Comparison of ENCODE assay signal across 8 cellular contexts in the genomic region with DNA sequence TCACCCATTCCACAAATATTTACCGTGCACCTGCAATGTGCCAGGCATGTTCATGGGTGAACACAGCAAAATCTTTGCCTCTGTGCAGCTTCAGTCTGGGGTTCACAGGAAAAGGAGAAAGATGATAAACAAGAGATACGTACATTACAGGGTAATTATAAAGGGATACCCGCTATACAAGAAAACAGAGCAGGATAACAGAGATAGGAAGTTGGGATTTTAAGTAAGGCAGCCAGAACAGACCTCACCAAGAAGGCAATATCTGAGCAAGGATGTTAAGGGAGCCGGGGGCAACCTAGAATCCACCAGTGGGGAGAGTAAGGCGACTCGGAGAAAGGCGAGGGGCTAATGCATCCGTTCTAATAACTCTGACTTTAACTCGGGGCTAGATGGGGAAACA. TPM values are rescaled to one million over a fixed set of nuclear protein-coding genes. Genes with fewer than 3 reads are reported as not detected.
DNase-seq lines count a peak whose midpoint lies in the region; ATAC-seq and TF ChIP-seq lines count a peak whose summit lies in the region.

No MANE protein-coding gene starts in this region.

- H3K4me2 ChIP-seq in GM23338 = peak overlapping the region; percentile 85

- peaks cover 31% of the 10 kb centered on the region for H3K4me1 Mint-ChIP-seq in GM23338

- TF ChIP-seq POLR2A in esophagus squamous epithelium (IDR thresholded peaks at IDR 0.05) = no peak
- no peak for TF ChIP-seq POLR2A in sigmoid colon (IDR thresholded peaks at IDR 0.05)

- WGBS in esophagus squamous epithelium, 2 donors = 1 to 5% methylated on average over 9 of the region's 9 CpGs
- WGBS in sigmoid colon, 2 donors = 2 to 6% methylated on average over 9 of the region's 9 CpGs

- no peak for ATAC-seq in GM23338

- H3K4me1 ChIP-seq in BE2C = peaks cover 2% of the 10 kb centered on the region; the same call in 1 of the 2 replicates
- H3K4me1 ChIP-seq in GM23338 (ENCODE audit: insufficient read depth) = peaks cover 25% of the 10 kb centered on the region
- H3K4me1 ChIP-seq in esophagus squamous epithelium = peaks cover 14 to 54% (median 17%) of the 10 kb centered on the region in 3 donors
- peaks cover 0 to 42% (median 29%) of the 10 kb centered on the region in 4 donors for H3K4me1 ChIP-seq in sigmoid colon

- peak overlapping the region; percentile 92 for H3K4me3 Mint-ChIP-seq in GM23338

- peaks cover 15% of the 10 kb centered on the region for H3K36me3 Mint-ChIP-seq in GM23338 (ENCODE audit: low read depth)

- H3K27ac ChIP-seq in GM23338 (ENCODE audit: low read depth) = no peak overlapping the region
- H3K27ac ChIP-seq in SK-N-MC = no peak overlapping the region
- H3K27ac ChIP-seq in esophagus squamous epithelium = peak overlapping the region; percentile 98 to 100 (median 98)
- peak overlapping the region; percentile 85 to 100 (median 99) for H3K27ac ChIP-seq in sigmoid colon

- H3K27me3 Mint-ChIP-seq in GM23338 (ENCODE audit: insufficient read depth, low read depth, poor library complexity) = peaks cover 5% of the 10 kb centered on the region

- H3K27ac Mint-ChIP-seq in GM23338 = peak overlapping the region; percentile 66

- TF ChIP-seq CTCF in BE2C (IDR thresholded peaks at IDR 0.05; ENCODE audit: low read depth, low read length) (no peak), GM23338 (conservative IDR thresholded peaks at IDR 0.05; ENCODE audit: low read depth in 2 of 2) (no peak), esophagus squamous epithelium (IDR thresholded peaks at IDR 0.05) (no peak), sigmoid colon (IDR thresholded peaks at IDR 0.05) (no peak)

- peaks cover 10% of the 10 kb centered on the region for H3K36me3 ChIP-seq in BE2C
- no peaks in the 10 kb centered on the region for H3K36me3 ChIP-seq in GM23338 (ENCODE audit: insufficient read depth)
- peaks cover 22% of the 10 kb centered on the region for H3K36me3 ChIP-seq in SK-N-MC (ENCODE audit: insufficient read depth, low read length)
- H3K36me3 ChIP-seq in esophagus squamous epithelium = no peaks in the 10 kb centered on the region
- H3K36me3 ChIP-seq in sigmoid colon = no peaks in the 10 kb centered on the region

- H3K4me3 ChIP-seq in BE2C (ENCODE audit: low read depth, low read length) = peak overlapping the region; percentile 78
- H3K4me3 ChIP-seq in GM23338 = peak overlapping the region; percentile 60
- peak overlapping the region; percentile 90 for H3K4me3 ChIP-seq in SK-N-MC
- peak overlapping the region; percentile 82 to 99 (median 96) for H3K4me3 ChIP-seq in esophagus squamous epithelium
- peak overlapping the region; percentile 40 to 99 (median 96) for H3K4me3 ChIP-seq in sigmoid colon

- H3K9ac ChIP-seq in SK-N-MC (ENCODE audit: insufficient read length) = peak overlapping the region; percentile 91

- peaks cover 18% of the 10 kb centered on the region for H4K20me1 ChIP-seq in GM23338 (replicated peaks; ENCODE audit: insufficient read depth)

- no peaks in the 10 kb centered on the region; the same call in 1 of the 2 replicates for H3K9me3 ChIP-seq in BE2C
- H3K9me3 ChIP-seq in SK-N-MC (ENCODE audit: low read depth, low read length) = peaks cover 4% of the 10 kb centered on the region; the same call in 1 of the 2 replicates
- H3K9me3 ChIP-seq in esophagus squamous epithelium = no peaks in the 10 kb centered on the region
- H3K9me3 ChIP-seq in sigmoid colon = no peaks in the 10 kb centered on the region

- H2AFZ ChIP-seq in GM23338 = peak overlapping the region; percentile 64

- H3F3A ChIP-seq in GM23338 (replicated peaks; ENCODE audit: low read depth) = no peaks in the 10 kb centered on the region

- intact Hi-C loops in esophagus squamous epithelium (cut with DNase I) (no loop called here), sigmoid colon (cut with DNase I) (loop anchor here (10.0 kb wide), 3 partner anchors 353 to 773 kb away; no protein-coding TSS in a partner anchor)

- no peaks in the 10 kb centered on the region for H3K9me3 Mint-ChIP-seq in GM23338

- TF ChIP-seq EP300 in sigmoid colon (IDR thresholded peaks at IDR 0.05) = no peak

- H3K79me2 ChIP-seq in GM23338 (replicated peaks; ENCODE audit: insufficient read depth) = peaks cover 43% of the 10 kb centered on the region

- H3K27me3 ChIP-seq in BE2C (no peaks in the 10 kb centered on the region), GM23338 (ENCODE audit: insufficient read depth) (no peaks in the 10 kb centered on the region), esophagus squamous epithelium (no peaks in the 10 kb centered on the region), sigmoid colon (no peaks in the 10 kb centered on the region)

- DNase-seq in BE2C (no peak), GM23338 (ENCODE audit: low spot score) (no peak), SK-N-MC (ENCODE audit: low read depth, low spot score) (no peak), esophagus squamous epithelium (lab: John Stamatoyannopoulos, UW) (no peak), sigmoid colon (no peak), cerebellar nuclear complex (lab: John Stamatoyannopoulos, UW) (no peak), SHP77 (lab: John Stamatoyannopoulos, UW) (no peak), KG1 (lab: John Stamatoyannopoulos, UW) (no peak)

- no peaks in the 10 kb centered on the region for H3K9me2 ChIP-seq in GM23338 (ENCODE audit: insufficient read depth)

TF ChIP-seq in GM23338, 12 proteins besides CTCF, POLR2A, EP300 and RAD21 (continues in another document):
- TF ChIP-seq ZNF114 (CRISPR knock-in tag; IDR thresholded peaks at IDR 0.05) (no peak), NANOG (IDR thresholded peaks at IDR 0.05; ENCODE audit: borderline replicate concordance) (no peak), JUNB (IDR thresholded peaks at IDR 0.05; ENCODE audit: unreplicated experiment) (no peak), STAT1 (IDR thresholded peaks at IDR 0.05; ENCODE audit: unreplicated experiment) (no peak), POLR2AphosphoS5 (IDR thresholded peaks at IDR 0.05; ENCODE audit: low read depth) (no peak)
- TF ChIP-seq, protein P1, sequence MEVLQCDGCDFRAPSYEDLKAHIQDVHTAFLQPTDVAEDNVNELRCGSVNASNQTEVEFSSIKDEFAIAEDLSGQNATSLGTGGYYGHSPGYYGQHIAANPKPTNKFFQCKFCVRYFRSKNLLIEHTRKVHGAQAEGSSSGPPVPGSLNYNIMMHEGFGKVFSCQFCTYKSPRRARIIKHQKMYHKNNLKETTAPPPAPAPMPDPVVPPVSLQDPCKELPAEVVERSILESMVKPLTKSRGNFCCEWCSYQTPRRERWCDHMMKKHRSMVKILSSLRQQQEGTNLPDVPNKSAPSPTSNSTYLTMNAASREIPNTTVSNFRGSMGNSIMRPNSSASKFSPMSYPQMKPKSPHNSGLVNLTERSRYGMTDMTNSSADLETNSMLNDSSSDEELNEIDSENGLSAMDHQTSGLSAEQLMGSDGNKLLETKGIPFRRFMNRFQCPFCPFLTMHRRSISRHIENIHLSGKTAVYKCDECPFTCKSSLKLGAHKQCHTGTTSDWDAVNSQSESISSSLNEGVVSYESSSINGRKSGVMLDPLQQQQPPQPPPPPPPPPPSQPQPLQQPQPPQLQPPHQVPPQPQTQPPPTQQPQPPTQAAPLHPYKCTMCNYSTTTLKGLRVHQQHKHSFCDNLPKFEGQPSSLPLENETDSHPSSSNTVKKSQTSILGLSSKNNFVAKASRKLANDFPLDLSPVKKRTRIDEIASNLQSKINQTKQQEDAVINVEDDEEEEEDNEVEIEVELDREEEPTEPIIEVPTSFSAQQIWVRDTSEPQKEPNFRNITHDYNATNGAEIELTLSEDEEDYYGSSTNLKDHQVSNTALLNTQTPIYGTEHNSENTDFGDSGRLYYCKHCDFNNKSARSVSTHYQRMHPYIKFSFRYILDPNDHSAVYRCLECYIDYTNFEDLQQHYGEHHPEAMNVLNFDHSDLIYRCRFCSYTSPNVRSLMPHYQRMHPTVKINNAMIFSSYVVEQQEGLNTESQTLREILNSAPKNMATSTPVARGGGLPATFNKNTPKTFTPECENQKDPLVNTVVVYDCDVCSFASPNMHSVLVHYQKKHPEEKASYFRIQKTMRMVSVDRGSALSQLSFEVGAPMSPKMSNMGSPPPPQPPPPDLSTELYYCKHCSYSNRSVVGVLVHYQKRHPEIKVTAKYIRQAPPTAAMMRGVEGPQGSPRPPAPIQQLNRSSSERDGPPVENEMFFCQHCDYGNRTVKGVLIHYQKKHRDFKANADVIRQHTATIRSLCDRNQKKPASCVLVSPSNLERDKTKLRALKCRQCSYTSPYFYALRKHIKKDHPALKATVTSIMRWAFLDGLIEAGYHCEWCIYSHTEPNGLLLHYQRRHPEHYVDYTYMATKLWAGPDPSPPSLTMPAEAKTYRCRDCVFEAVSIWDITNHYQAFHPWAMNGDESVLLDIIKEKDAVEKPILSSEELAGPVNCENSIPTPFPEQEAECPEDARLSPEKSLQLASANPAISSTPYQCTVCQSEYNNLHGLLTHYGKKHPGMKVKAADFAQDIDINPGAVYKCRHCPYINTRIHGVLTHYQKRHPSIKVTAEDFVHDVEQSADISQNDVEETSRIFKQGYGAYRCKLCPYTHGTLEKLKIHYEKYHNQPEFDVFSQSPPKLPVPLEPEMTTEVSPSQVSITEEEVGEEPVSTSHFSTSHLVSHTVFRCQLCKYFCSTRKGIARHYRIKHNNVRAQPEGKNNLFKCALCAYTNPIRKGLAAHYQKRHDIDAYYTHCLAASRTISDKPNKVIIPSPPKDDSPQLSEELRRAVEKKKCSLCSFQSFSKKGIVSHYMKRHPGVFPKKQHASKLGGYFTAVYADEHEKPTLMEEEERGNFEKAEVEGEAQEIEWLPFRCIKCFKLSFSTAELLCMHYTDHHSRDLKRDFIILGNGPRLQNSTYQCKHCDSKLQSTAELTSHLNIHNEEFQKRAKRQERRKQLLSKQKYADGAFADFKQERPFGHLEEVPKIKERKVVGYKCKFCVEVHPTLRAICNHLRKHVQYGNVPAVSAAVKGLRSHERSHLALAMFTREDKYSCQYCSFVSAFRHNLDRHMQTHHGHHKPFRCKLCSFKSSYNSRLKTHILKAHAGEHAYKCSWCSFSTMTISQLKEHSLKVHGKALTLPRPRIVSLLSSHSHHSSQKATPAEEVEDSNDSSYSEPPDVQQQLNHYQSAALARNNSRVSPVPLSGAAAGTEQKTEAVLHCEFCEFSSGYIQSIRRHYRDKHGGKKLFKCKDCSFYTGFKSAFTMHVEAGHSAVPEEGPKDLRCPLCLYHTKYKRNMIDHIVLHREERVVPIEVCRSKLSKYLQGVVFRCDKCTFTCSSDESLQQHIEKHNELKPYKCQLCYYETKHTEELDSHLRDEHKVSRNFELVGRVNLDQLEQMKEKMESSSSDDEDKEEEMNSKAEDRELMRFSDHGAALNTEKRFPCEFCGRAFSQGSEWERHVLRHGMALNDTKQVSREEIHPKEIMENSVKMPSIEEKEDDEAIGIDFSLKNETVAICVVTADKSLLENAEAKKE (CRISPR knock-in tag; IDR thresholded peaks at IDR 0.05) = no peak

RNA-seq across cellular contexts. Expression of gene RAD23B, which starts 0.8 kb away (rescaled TPM):
- 270 TPM for polyA plus RNA-seq in BE2C (2012; ENCODE audit: insufficient read depth, insufficient read length, low read depth)
- total RNA-seq in GM23338 (2014; rRNA removed; shearing (Covaris generic)) = 117 and 137 TPM in 2 replicates
- polyA plus RNA-seq in GM23338 (2016; fragmentation: Nextera tagmentation; extraction: Ambion mirVana) (31.1 and 33.1 TPM in 2 replicates), sigmoid colon (10 to 100 TPM; 58.3 to 66.8 (median 61.2) TPM)
- total RNA-seq in esophagus squamous epithelium (10 to 100 TPM; 69.8 to 94.4 (median 74.4) TPM), sigmoid colon (10 to 100 TPM; 61.9 to 74.3 (median 66.4) TPM)

Comparison
In these comparisons a context has a peak if more than half of its experiments do, and no peak if none do; other contexts are left out.
1. H3K27ac ChIP-seq: peak in esophagus squamous epithelium (4 of 4) and sigmoid colon (4 of 4); none in GM23338 (single experiment) and SK-N-MC (single experiment).
2. Peak in every context shown above with its lines, with median percentiles within 50 percentile points of each other: H3K4me3 ChIP-seq.